In genomic region chr15:74036271-74037170, GRCh38 we compare ENCODE assay signal across 8 cellular contexts. TPM values are rescaled to one million over a fixed set of nuclear protein-coding genes. Genes with fewer than 3 reads are reported as not detected.
A peak's percentile ranks its signal among the peaks of the same experiment; 100 is the strongest.
DNase-seq lines count a peak whose midpoint lies in the region; ATAC-seq, FAIRE-seq and TF ChIP-seq lines count a peak whose summit lies in the region.

No MANE protein-coding gene starts in this region.

- WGBS in SK-N-SH (ENCODE audit: low lambda C conversion rate), result 90% methylated on average over 21 of the region's 21 CpGs

- peak; percentile 55 for TF ChIP-seq RAD21 in SK-N-SH (IDR thresholded peaks at IDR 0.05; ENCODE audit: low read length)

- peaks cover 37% of the 10 kb centered on the region for H3K4me1 Mint-ChIP-seq in GM23338
- H3K4me1 Mint-ChIP-seq in immature natural killer cell, result peaks cover 0 to 2% of the 10 kb centered on the region in 2 donors

- H4K20me1 ChIP-seq in GM23338 (replicated peaks; ENCODE audit: insufficient read depth) (no peaks in the 10 kb centered on the region; the same call in 1 of the 2 replicates), SK-N-SH (ENCODE audit: insufficient read depth) (no peaks in the 10 kb centered on the region)

- no peaks in the 10 kb centered on the region for H3K9me3 ChIP-seq in SK-N-SH

- H3K36me3 Mint-ChIP-seq in GM23338 (ENCODE audit: low read depth) (peaks cover 6% of the 10 kb centered on the region; the same call in 2 of the 3 replicates), immature natural killer cell (peaks cover 8 to 42% (median 12%) of the 10 kb centered on the region in 3 donors)

- no peak for FAIRE-seq in frontal cortex (lab: Jason Lieb, UNC)

- H2AFZ ChIP-seq in GM23338 (no peak overlapping the region), SK-N-SH (ENCODE audit: low read depth) (no peak overlapping the region)

- H3K27ac ChIP-seq in GM23338 (ENCODE audit: low read depth) (0 out of 2 replicates have a peak overlapping the region, but pooled peaks have one; percentile 12), SK-N-SH (ENCODE audit: low read depth in 2 of 2, low read length in 1 of 2) (no peak overlapping the region)

- H3K4me3 ChIP-seq in AG10803 (ENCODE audit: low read length) (no peak overlapping the region), GM23338 (no peak overlapping the region), SK-N-SH (ENCODE audit: low read depth in 2 of 2, low read length in 1 of 2) (no peak overlapping the region; a peak in 1 of 4 replicates)

- H3K9me3 Mint-ChIP-seq in GM23338 (no peaks in the 10 kb centered on the region; the same call in 2 of the 3 replicates), immature natural killer cell (no peaks in the 10 kb centered on the region)

- CTCF ChIA-PET in SK-N-SH (lab: Yijun Ruan, JAX), result interaction anchor here (0.6 to 17.5 kb wide), 27 partner anchors 8 to 293 kb away, joined by 3 to 280 read pairs (median 5); no protein-coding TSS in a partner anchor

- H3K4me3 Mint-ChIP-seq in GM23338, result no peak overlapping the region
- no peak overlapping the region for H3K4me3 Mint-ChIP-seq in immature natural killer cell

- no peaks in the 10 kb centered on the region for H3F3A ChIP-seq in GM23338 (replicated peaks; ENCODE audit: low read depth)
- H3F3A ChIP-seq in SK-N-SH (replicated peaks; ENCODE audit: insufficient read depth), result no peaks in the 10 kb centered on the region

- H3K36me3 ChIP-seq in GM23338 (ENCODE audit: insufficient read depth), result no peaks in the 10 kb centered on the region
- H3K36me3 ChIP-seq in SK-N-SH (replicated peaks in 1 of 2; ENCODE audit: control insufficient read depth in 1 of 2, insufficient read depth in 2 of 2, low read length in 1 of 2), result peaks cover 0 to 45% of the 10 kb centered on the region in 2 experiments

- no peak overlapping the region for H3K4me2 ChIP-seq in GM23338
- no peak overlapping the region for H3K4me2 ChIP-seq in SK-N-SH

- DNase-seq in AG10803 (ENCODE audit: low read depth) (peak; percentile 73), GM23338 (ENCODE audit: low spot score) (peak; percentile 93), SK-N-SH (peak; percentile 76), frontal cortex (ENCODE audit: low spot score in 2 of 2) (peak; percentile 57 to 81), pulmonary artery endothelial cell (ENCODE audit: low read depth, low spot score) (peak; percentile 39), NOMO-1 treated with dmso at 0.1 percent for 144 hours (lab: John Stamatoyannopoulos, UW; ENCODE audit: unreplicated experiment) (no peak), immature natural killer cell (no peak)

- H3K4me1 ChIP-seq in GM23338 (ENCODE audit: insufficient read depth), result peaks cover 14% of the 10 kb centered on the region
- H3K4me1 ChIP-seq in SK-N-SH (ENCODE audit: control insufficient read depth in 1 of 2, insufficient read depth in 2 of 2, low read depth in 1 of 2, low read length in 1 of 2), result peaks cover 8 to 22% of the 10 kb centered on the region in 2 experiments; a peak in 2 of 4 replicates

- POLR2A ChIA-PET in SK-N-SH (lab: Yijun Ruan, JAX), result interaction anchor here (1.0 kb wide), 1 partner anchor 85 kb away, joined by 4 read pairs; no protein-coding TSS in a partner anchor

- H3K9ac ChIP-seq in SK-N-SH, result no peak overlapping the region

- TF ChIP-seq EP300 in SK-N-SH (IDR thresholded peaks at IDR 0.05; ENCODE audit: borderline replicate concordance in 1 of 2, low read depth in 1 of 2, low read length in 1 of 2), result no peak

- H3K27me3 ChIP-seq in GM23338 (ENCODE audit: insufficient read depth) (no peaks in the 10 kb centered on the region), SK-N-SH (ENCODE audit: insufficient read depth) (no peaks in the 10 kb centered on the region)

- no peaks in the 10 kb centered on the region for H3K79me2 ChIP-seq in GM23338 (replicated peaks; ENCODE audit: insufficient read depth)
- no peaks in the 10 kb centered on the region for H3K79me2 ChIP-seq in SK-N-SH (ENCODE audit: insufficient read depth)

- H3K9me2 ChIP-seq in GM23338 (ENCODE audit: insufficient read depth) (no peaks in the 10 kb centered on the region), SK-N-SH (no peaks in the 10 kb centered on the region)

- ATAC-seq in GM23338 (peak; percentile 92), HG02885 (IDR thresholded peaks at IDR 0.05; ENCODE audit: poor library complexity, unreplicated experiment) (no peak)

- H3K27me3 Mint-ChIP-seq in GM23338 (ENCODE audit: insufficient read depth, low read depth, poor library complexity) (peaks cover 29% of the 10 kb centered on the region), immature natural killer cell (ENCODE audit: low read depth in 3 of 3) (peaks cover 0 to 4% (median 0%) of the 10 kb centered on the region in 3 donors)

- TF ChIP-seq CTCF in AG10803 (conservative IDR thresholded peaks at IDR 0.05; ENCODE audit: low read length) (peak; percentile 74), GM23338 (conservative IDR thresholded peaks at IDR 0.05; ENCODE audit: low read depth in 2 of 2) (peak; percentile 73 to 84), SK-N-SH (IDR thresholded peaks at IDR 0.05) (peak; percentile 64)

- peak overlapping the region; percentile 8; the same call in 1 of the 2 replicates for H3K27ac Mint-ChIP-seq in GM23338
- no peak overlapping the region for H3K27ac Mint-ChIP-seq in immature natural killer cell

TF ChIP-seq in GM23338, 12 proteins besides CTCF, POLR2A, EP300 and RAD21 (continues in another document):
- no peak for TF ChIP-seq POLR2AphosphoS5 (IDR thresholded peaks at IDR 0.05; ENCODE audit: low read depth)

TF ChIP-seq in SK-N-SH, 30 proteins besides CTCF, POLR2A, EP300 and RAD21:
- TF ChIP-seq MEF2A (IDR thresholded peaks at IDR 0.05; ENCODE audit: borderline replicate concordance, low read depth) (no peak), NFIC (IDR thresholded peaks at IDR 0.05; ENCODE audit: borderline replicate concordance) (no peak), SMC3 (IDR thresholded peaks at IDR 0.05; ENCODE audit: low read depth, low read length) (peak; percentile 74), SIN3A (IDR thresholded peaks at IDR 0.05; ENCODE audit: borderline replicate concordance, low read depth, low read length) (0 out of 2 replicates have a peak, but pooled peaks have one; percentile 25)

RNA-seq across cellular contexts. Expression of gene PML, which starts 42.0 kb away (rescaled TPM):
- total RNA-seq in GM23338 (2014; rRNA removed; shearing (Covaris generic)), result 73.1 and 85.3 TPM in 2 replicates
- polyA plus RNA-seq in GM23338 (2016; fragmentation: Nextera tagmentation; extraction: Ambion mirVana) (18.9 and 19.0 TPM in 2 replicates), SK-N-SH (2012; rRNA removed) (14.0 and 18.4 TPM in 2 replicates), immature natural killer cell (10 to 100 TPM in 2 of 3 donors, 1 to 10 TPM in 1; 8.0 to 47.7 (median 16.2) TPM)
- polyA plus RNA-seq in SK-N-SH (2012; cell fraction: cytosol; rRNA removed), result 7.9 and 12.9 TPM in 2 replicates
- 48.3 and 66.5 TPM in 2 replicates for polyA plus RNA-seq in SK-N-SH (2012; cell fraction: nucleus; rRNA removed)
- total RNA-seq in frontal cortex (3.7 TPM), pulmonary artery endothelial cell (28.4 and 30.4 TPM in 2 replicates)

RNA-seq across cellular contexts. Expression of gene STOML1, which starts 44.4 kb away (rescaled TPM):
- total RNA-seq in GM23338 (2014; rRNA removed; shearing (Covaris generic)), result 2.4 and 2.7 TPM in 2 replicates
- polyA plus RNA-seq in GM23338 (2016; fragmentation: Nextera tagmentation; extraction: Ambion mirVana) (1.5 and 2.3 TPM in 2 replicates), SK-N-SH (2012; rRNA removed) (19.1 and 20.4 TPM in 2 replicates), immature natural killer cell (10 to 100 TPM; 12.7 to 17.4 (median 13.2) TPM)
- polyA plus RNA-seq in SK-N-SH (2012; cell fraction: cytosol; rRNA removed), result 8.2 and 13.5 TPM in 2 replicates
- 27.9 and 28.2 TPM in 2 replicates for polyA plus RNA-seq in SK-N-SH (2012; cell fraction: nucleus; rRNA removed)
- total RNA-seq in frontal cortex (24.1 TPM), pulmonary artery endothelial cell (9.1 and 14.8 TPM in 2 replicates)

RNA-seq across cellular contexts. Expression of gene GOLGA6A, which starts 45.8 kb away (rescaled TPM):
- total RNA-seq in GM23338 (2014; rRNA removed; shearing (Covaris generic)), result 2.1 and 7.5 TPM in 2 replicates
- 0.18 and 0.57 TPM in 2 replicates for polyA plus RNA-seq in GM23338 (2016; fragmentation: Nextera tagmentation; extraction: Ambion mirVana)
- not detected in 2 replicates for polyA plus RNA-seq in SK-N-SH (2012; rRNA removed)
- polyA plus RNA-seq in SK-N-SH (2012; cell fraction: cytosol; rRNA removed), result not detected in 2 replicates
- polyA plus RNA-seq in SK-N-SH (2012; cell fraction: nucleus; rRNA removed), result 0.02 TPM in 2 replicates
- total RNA-seq in frontal cortex, result under 0.01 TPM
- total RNA-seq in pulmonary artery endothelial cell, result not detected in 2 replicates
- polyA plus RNA-seq in immature natural killer cell, result not detected

Comparison
In these comparisons a context has a peak if more than half of its experiments do, and no peak if none do; other contexts are left out.
1. DNase-seq: peak in AG10803 (single experiment), GM23338 (single experiment), SK-N-SH (single experiment), frontal cortex (2 of 2) and pulmonary artery endothelial cell (single experiment); none in NOMO-1 treated with dmso at 0.1 percent for 144 hours (single experiment) and immature natural killer cell (0 of 3).
2. Peak in every context shown above with its lines, with median percentiles within 50 percentile points of each other: CTCF ChIP-seq.